33 cellular contexts compared by ENCODE assay signal in the genomic region with DNA sequence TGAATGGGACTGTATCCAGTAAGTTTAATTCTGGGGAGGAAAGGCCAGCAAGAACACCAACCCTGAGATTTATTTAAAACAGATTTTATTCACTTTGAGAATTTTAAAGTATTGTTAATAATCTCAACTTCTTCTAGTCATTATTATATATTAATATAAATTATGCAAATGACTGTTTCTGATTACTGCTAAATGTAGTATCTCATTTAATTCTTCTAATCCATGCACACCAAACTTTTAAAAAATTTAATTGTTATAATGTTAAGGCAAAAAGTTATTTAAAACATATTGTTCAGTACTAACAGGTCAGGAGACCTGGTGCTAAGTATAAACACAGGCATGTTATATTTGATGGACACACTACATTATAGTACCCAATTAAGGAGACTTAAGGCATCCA.
"Had no signal": no experiment of that assay in that cellular context is flagged by ENCODE, and none has a peak within 500 bp of the region (broad histone marks: within the 10 kb centered on the region; RNA-seq: fewer than 3 reads in every experiment).

No MANE protein-coding gene starts in this region.

- H3K36me3 ChIP-seq: adrenal gland, breast epithelium had no signal

- H3K27ac ChIP-seq: adrenal gland, body of pancreas, brain microvascular endothelial cell, breast epithelium had no signal

- H3K27me3 ChIP-seq: body of pancreas, brain microvascular endothelial cell, breast epithelium had no signal

- H3K9me3 ChIP-seq: adrenal gland, body of pancreas, breast epithelium had no signal

- FAIRE-seq: astrocyte, TTC549 had no signal

- H3K4me1 ChIP-seq: adrenal gland, body of pancreas, breast epithelium had no signal

- H3K4me3 ChIP-seq: adrenal gland, body of pancreas, breast epithelium had no signal

- DNase-seq: activated B cell treated with CpG ODN at 0.5 μM for 24 hours; activated CD4-positive, alpha-beta memory T cell treated with anti-CD3 and anti-CD28 coated beads for 36 hours; activated CD4-positive, alpha-beta T cell treated with anti-CD3 and anti-CD28 coated beads for 4 hours; activated CD4-positive, alpha-beta T cell treated with anti-CD3 and anti-CD28 coated beads, Interleukin-2, amount 10 ng/mL, durations not matched to agents 24 days and 14 days; activated CD4-positive, alpha-beta T cell treated with anti-CD3 and anti-CD28 coated beads, Interleukin-2, amount 50 U/mL, for 1 hour; activated CD4-positive, alpha-beta T cell treated with anti-CD3 and anti-CD28 coated beads, Interleukin-2, amount 50 U/mL, for 4 hours; activated CD4-positive, CD25-positive, alpha-beta regulatory T cell treated with anti-CD3 and anti-CD28 coated beads, Interleukin-2, amount 50 U/mL, for 72 hours; activated CD8-positive, alpha-beta memory T cell treated with anti-CD3 and anti-CD28 coated beads, Interleukin-2, amount 50 U/mL, for 4 hours; activated CD8-positive, alpha-beta T cell treated with anti-CD3 and anti-CD28 coated beads for 36 hours; activated effector memory CD4-positive, alpha-beta T cell treated with anti-CD3 and anti-CD28 coated beads, Interleukin-2, amount 50 U/mL, for 16 hours; activated gamma-delta T cell treated with Interleukin-2 at 50 U/mL for 16 hours; activated naive CD4-positive, alpha-beta T cell; activated naive CD4-positive, alpha-beta T cell treated with anti-CD3 and anti-CD28 coated beads for 36 hours; activated naive CD4-positive, alpha-beta T cell treated with anti-CD3 and anti-CD28 coated beads, Interleukin-2, amount 50 U/mL, for 16 hours; activated naive CD8-positive, alpha-beta T cell treated with anti-CD3 and anti-CD28 coated beads for 36 hours; activated T-cell treated with anti-CD3 and anti-CD28 coated beads for 4 hours; activated T-cell treated with anti-CD3 and anti-CD28 coated beads, Interleukin-2, amount 50 U/mL, for 1 hour; activated T-cell treated with anti-CD3 and anti-CD28 coated beads, Interleukin-2, amount 50 U/mL, for 4 hours; activated T-cell treated with anti-CD3 and anti-CD28 coated beads, Interleukin-2, amount 50 U/mL, for 72 hours; adrenal gland; amniotic stem cell; aorta; body of pancreas; brain microvascular endothelial cell; cerebellar nuclear complex; T-cell; T-helper 2 cell; T-helper 9 cell had no signal

- ATAC-seq: activated CD8-positive, alpha-beta T cell treated with anti-CD3 and anti-CD28 coated beads for 36 hours; activated naive CD4-positive, alpha-beta T cell treated with anti-CD3 and anti-CD28 coated beads, Interleukin-2, amount 50 U/mL, for 72 hours; activated T-cell treated with anti-CD3 and anti-CD28 coated beads, Interleukin-2, amount 50 U/mL, for 4 hours; activated T-cell treated with anti-CD3 and anti-CD28 coated beads, Interleukin-2, amount 50 U/mL, for 72 hours; activated T-helper 17 cell treated with anti-CD3 and anti-CD28 coated beads, Interleukin-2, amount 50 U/mL, for 72 hours; body of pancreas; T-cell had no signal
